Comparison of ENCODE assay signal across 33 cellular contexts in the genomic region with DNA sequence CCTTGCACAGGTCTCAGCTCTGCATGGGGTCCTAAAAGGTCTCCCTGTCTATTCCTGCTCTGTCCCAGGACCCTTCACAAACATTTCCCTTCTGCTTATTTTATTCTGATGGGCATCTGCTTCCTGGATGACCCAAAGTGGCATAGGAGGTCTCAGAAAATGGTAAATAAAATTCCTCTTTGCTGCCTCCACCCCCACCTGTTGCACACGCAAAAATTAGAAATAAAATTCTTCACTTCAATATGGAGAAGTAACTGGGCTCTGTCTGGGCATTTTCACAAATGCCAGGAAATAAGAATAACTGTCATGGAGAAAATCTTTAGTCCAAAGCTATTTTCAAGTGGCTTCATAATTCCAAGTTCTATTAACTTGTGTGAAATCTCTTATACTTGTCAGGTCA.
DNase-seq lines count a peak whose midpoint lies in the region; ATAC-seq and TF ChIP-seq lines count a peak whose summit lies in the region.
"Had no signal": no experiment of that assay in that cellular context is flagged by ENCODE, and none has a peak within 500 bp of the region (broad histone marks: within the 10 kb centered on the region; RNA-seq: fewer than 3 reads in every experiment).

No MANE protein-coding gene starts in this region.

- no peak for TF ChIP-seq CTCF in HEK293 (tag by site-specific recombination; IDR thresholded peaks at IDR 0.05)

- no peaks in the 10 kb centered on the region for H3K9me3 Mint-ChIP-seq in activated CD4-positive, alpha-beta T cell treated with anti-CD3 and anti-CD28 coated beads, Interleukin-2, amount 10 ng/mL, durations not matched to agents 24 days and 14 days
- no peaks in the 10 kb centered on the region for H3K9me3 Mint-ChIP-seq in activated CD4-positive, alpha-beta T cell treated with anti-CD3 and anti-CD28 coated beads for 36 hours (ENCODE audit: low read depth)
- no peaks in the 10 kb centered on the region for H3K9me3 Mint-ChIP-seq in activated naive CD4-positive, alpha-beta T cell treated with anti-CD3 and anti-CD28 coated beads, Interleukin-2, amount 50 U/mL, for 24 hours
- H3K9me3 Mint-ChIP-seq: CD4-positive, alpha-beta T cell; CD8-positive, alpha-beta memory T cell; CD8-positive, alpha-beta T cell had no signal

- no peaks in the 10 kb centered on the region for H3K36me3 ChIP-seq in HEK293 (ENCODE audit: control insufficient read depth in 2 of 2, insufficient read depth in 1 of 2, low read length in 2 of 2)
- H3K36me3 ChIP-seq: BE2C; BLaER1; BLaER1 treated with 17β-estradiol and CSF1 and Interleukin-3, amounts not matched to agents 10 nM and 100 nM had no signal

- H3K27me3 Mint-ChIP-seq in activated CD4-positive, alpha-beta T cell treated with anti-CD3 and anti-CD28 coated beads, Interleukin-2, amount 10 ng/mL, durations not matched to agents 24 days and 14 days: peaks cover 3% of the 10 kb centered on the region
- peaks cover 11% of the 10 kb centered on the region for H3K27me3 Mint-ChIP-seq in activated CD4-positive, alpha-beta T cell treated with anti-CD3 and anti-CD28 coated beads for 36 hours
- peaks cover 9% of the 10 kb centered on the region for H3K27me3 Mint-ChIP-seq in activated naive CD4-positive, alpha-beta T cell treated with anti-CD3 and anti-CD28 coated beads, Interleukin-2, amount 50 U/mL, for 24 hours

- H3K4me1 ChIP-seq in HEK293 (ENCODE audit: control insufficient read depth, insufficient read depth, low read length): no peaks in the 10 kb centered on the region
- H3K4me1 ChIP-seq: Caco-2 had no signal

- no peaks in the 10 kb centered on the region for H3K4me1 Mint-ChIP-seq in activated CD4-positive, alpha-beta T cell treated with anti-CD3 and anti-CD28 coated beads, Interleukin-2, amount 10 ng/mL, durations not matched to agents 24 days and 14 days
- no peaks in the 10 kb centered on the region for H3K4me1 Mint-ChIP-seq in activated CD4-positive, alpha-beta T cell treated with anti-CD3 and anti-CD28 coated beads for 36 hours
- no peaks in the 10 kb centered on the region for H3K4me1 Mint-ChIP-seq in activated naive CD4-positive, alpha-beta T cell treated with anti-CD3 and anti-CD28 coated beads, Interleukin-2, amount 50 U/mL, for 24 hours
- H3K4me1 Mint-ChIP-seq: B cell; CD14-positive monocyte; CD4-positive, alpha-beta memory T cell; CD4-positive, CD25-positive, alpha-beta regulatory T cell; CD8-positive, alpha-beta memory T cell had no signal

- no peak overlapping the region for H3K27ac Mint-ChIP-seq in activated CD4-positive, alpha-beta T cell treated with anti-CD3 and anti-CD28 coated beads, Interleukin-2, amount 10 ng/mL, durations not matched to agents 24 days and 14 days
- no peak overlapping the region for H3K27ac Mint-ChIP-seq in activated CD4-positive, alpha-beta T cell treated with anti-CD3 and anti-CD28 coated beads for 36 hours
- peak overlapping the region; percentile 19 for H3K27ac Mint-ChIP-seq in activated naive CD4-positive, alpha-beta T cell treated with anti-CD3 and anti-CD28 coated beads, Interleukin-2, amount 50 U/mL, for 24 hours
- H3K27ac Mint-ChIP-seq: B cell; CD14-positive monocyte; CD4-positive, alpha-beta memory T cell; CD4-positive, alpha-beta T cell; CD8-positive, alpha-beta memory T cell; CD8-positive, alpha-beta T cell had no signal

- CTCF ChIA-PET in activated CD4-positive, alpha-beta T cell treated with anti-CD3 and anti-CD28 coated beads for 36 hours (lab: Charles Lee): no interaction called here
- CTCF ChIA-PET in HEK293 (lab: Yijun Ruan, JAX): no interaction called here

- no peak overlapping the region for H3K27ac ChIP-seq in HEK293 (ENCODE audit: extremely low read depth, low read depth, low read length)
- H3K27ac ChIP-seq: 22Rv1; A549; BLaER1; BLaER1 treated with 17β-estradiol and CSF1 and Interleukin-3, amounts not matched to agents 10 nM and 100 nM; C4-2B had no signal

- peak; percentile 16 for DNase-seq in activated CD4-positive, alpha-beta T cell treated with anti-CD3 and anti-CD28 coated beads, Interleukin-2, amount 10 ng/mL, durations not matched to agents 24 days and 14 days
- no peak for DNase-seq in activated CD4-positive, alpha-beta T cell treated with anti-CD3 and anti-CD28 coated beads for 36 hours
- no peak for DNase-seq in activated naive CD4-positive, alpha-beta T cell (lab: John Stamatoyannopoulos, UW)
- DNase-seq: 8988T; ACHN; AML-193; BE2C; C1 segment of cervical spinal cord; Caco-2; Calu3; CD4-positive, alpha-beta memory T cell; CD4-positive, alpha-beta T cell; CD4-positive, CD25-positive, alpha-beta regulatory T cell; CD8-positive, alpha-beta memory T cell; CD8-positive, alpha-beta T cell; COR-L47; DMS 273 treated with DMSO at 0.1 percent for 48 hours; DMS153; DMS53; DMS79; DMS79 treated with DMSO at 0.1 percent for 48 hours; DND-41; EL had no signal

- POLR2A ChIA-PET in activated CD4-positive, alpha-beta T cell treated with anti-CD3 and anti-CD28 coated beads for 36 hours (lab: Charles Lee): no interaction called here
- POLR2A ChIA-PET in HEK293 (lab: Yijun Ruan, JAX): interaction anchor here (0.6 kb wide), 1 partner anchor 25 kb away, joined by 6 read pairs; no protein-coding TSS in a partner anchor

- ATAC-seq in activated CD4-positive, alpha-beta T cell treated with anti-CD3 and anti-CD28 coated beads for 36 hours: no peak
- ATAC-seq in HG03469 (IDR thresholded peaks at IDR 0.05; ENCODE audit: unreplicated experiment): no peak
- ATAC-seq: A549; CD8-positive, alpha-beta T cell had no signal

- intact Hi-C loops in activated CD4-positive, alpha-beta T cell treated with anti-CD3 and anti-CD28 coated beads, Interleukin-2, amount 10 ng/mL, durations not matched to agents 24 days and 14 days (cut with micrococcal nuclease): no loop called here
- intact Hi-C loops in activated CD4-positive, alpha-beta T cell treated with anti-CD3 and anti-CD28 coated beads for 36 hours (cut with DNase I, micrococcal nuclease): no loop called here

- H3K4me3 Mint-ChIP-seq in activated CD4-positive, alpha-beta T cell treated with anti-CD3 and anti-CD28 coated beads, Interleukin-2, amount 10 ng/mL, durations not matched to agents 24 days and 14 days: no peak overlapping the region
- no peak overlapping the region for H3K4me3 Mint-ChIP-seq in activated CD4-positive, alpha-beta T cell treated with anti-CD3 and anti-CD28 coated beads for 36 hours
- H3K4me3 Mint-ChIP-seq in activated naive CD4-positive, alpha-beta T cell treated with anti-CD3 and anti-CD28 coated beads, Interleukin-2, amount 50 U/mL, for 24 hours: no peak overlapping the region
- H3K4me3 Mint-ChIP-seq: B cell; CD14-positive monocyte; CD4-positive, alpha-beta memory T cell; CD4-positive, alpha-beta T cell; CD4-positive, CD25-positive, alpha-beta regulatory T cell; CD8-positive, alpha-beta T cell had no signal

- no peaks in the 10 kb centered on the region for H3K36me3 Mint-ChIP-seq in activated CD4-positive, alpha-beta T cell treated with anti-CD3 and anti-CD28 coated beads, Interleukin-2, amount 10 ng/mL, durations not matched to agents 24 days and 14 days (ENCODE audit: low read depth)
- H3K36me3 Mint-ChIP-seq in activated CD4-positive, alpha-beta T cell treated with anti-CD3 and anti-CD28 coated beads for 36 hours (ENCODE audit: low read depth): no peaks in the 10 kb centered on the region
- no peaks in the 10 kb centered on the region for H3K36me3 Mint-ChIP-seq in activated naive CD4-positive, alpha-beta T cell treated with anti-CD3 and anti-CD28 coated beads, Interleukin-2, amount 50 U/mL, for 24 hours
- H3K36me3 Mint-ChIP-seq: CD14-positive monocyte; CD4-positive, alpha-beta memory T cell; CD4-positive, CD25-positive, alpha-beta regulatory T cell; CD8-positive, alpha-beta memory T cell; CD8-positive, alpha-beta T cell had no signal

- H3K4me3 ChIP-seq in HEK293 (ENCODE audit: low read depth, low read length): no peak overlapping the region
- H3K4me3 ChIP-seq: A549; BLaER1; BLaER1 treated with 17β-estradiol and CSF1 and Interleukin-3, amounts not matched to agents 10 nM and 100 nM had no signal

- H3K9me3 ChIP-seq in HEK293 (ENCODE audit: control insufficient read depth, insufficient read depth, low read depth, low read length): no peaks in the 10 kb centered on the region
- H3K9me3 ChIP-seq: A549, BE2C, BLaER1, Caco-2 had no signal

TF ChIP-seq in HEK293, 187 proteins besides CTCF, POLR2A, EP300 and RAD21:
- TF ChIP-seq ZSCAN23 (tag by site-specific recombination; IDR thresholded peaks at IDR 0.05) (no peak), SCRT2 (tag by site-specific recombination; IDR thresholded peaks at IDR 0.05) (peak; percentile 88), SCRT1 (tag by site-specific recombination; IDR thresholded peaks at IDR 0.05; ENCODE audit: borderline replicate concordance) (peak; percentile 54), ZNF677 (tag by site-specific recombination; IDR thresholded peaks at IDR 0.05) (no peak)
